Comparison of ENCODE assay signal across 13 cellular contexts in the genomic region with DNA sequence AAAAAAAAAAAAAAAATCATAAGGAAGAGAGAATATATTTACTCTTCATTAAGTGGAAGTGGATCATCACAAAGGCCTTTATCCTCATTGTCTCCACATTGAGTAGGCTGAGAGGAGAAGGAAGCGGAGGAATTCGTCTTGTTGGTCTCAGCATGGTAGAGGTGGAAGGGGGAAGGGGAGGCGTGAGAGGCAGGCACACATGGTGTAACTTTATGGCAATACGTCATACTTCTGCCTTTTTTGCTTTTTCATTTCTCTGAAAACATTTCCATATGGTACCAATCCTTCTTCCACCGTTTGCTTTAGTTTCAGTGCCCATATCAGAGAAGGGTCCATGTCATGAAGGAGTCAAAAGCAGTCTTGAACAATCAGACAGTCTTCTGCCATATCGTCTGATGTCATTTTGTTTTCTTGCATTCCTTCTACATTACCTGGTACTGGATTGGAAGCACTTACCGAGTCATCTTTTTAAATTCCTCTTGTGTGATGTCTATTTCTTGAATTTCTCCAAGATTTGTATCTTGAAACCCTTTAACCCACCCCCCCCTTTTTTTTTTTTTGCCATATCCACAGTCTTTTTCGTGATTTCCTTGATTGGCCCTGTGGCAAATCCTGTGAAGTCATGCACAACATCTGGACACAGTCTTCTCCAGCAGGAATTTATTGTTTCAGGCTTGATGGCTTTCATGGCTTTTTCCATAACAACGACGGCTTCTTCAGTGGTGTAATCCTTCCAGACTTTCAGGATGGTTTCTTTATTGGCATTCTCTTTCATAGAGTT. TPM values are rescaled to one million over a fixed set of nuclear protein-coding genes. Genes with fewer than 3 reads are reported as not detected.
DNase-seq lines count a peak whose midpoint lies in the region; ATAC-seq, FAIRE-seq and TF ChIP-seq lines count a peak whose summit lies in the region.
"Had no signal": no experiment of that assay in that cellular context is flagged by ENCODE, and none has a peak within 500 bp of the region (broad histone marks: within the 10 kb centered on the region; RNA-seq: fewer than 3 reads in every experiment).

No MANE protein-coding gene starts in this region.

- no peaks in the 10 kb centered on the region for H3K27me3 Mint-ChIP-seq in stimulated activated memory B cell treated with anti-CD40 and anti-IgM and Interleukin-4, amounts not matched to agents 10 μg/mL and 1 μg/mL and 100 μg/mL, for 72 hours
- no peaks in the 10 kb centered on the region for H3K27me3 Mint-ChIP-seq in activated naive CD4-positive, alpha-beta T cell treated with anti-CD3 and anti-CD28 coated beads for 36 hours (ENCODE audit: low read depth)
- H3K27me3 Mint-ChIP-seq: naive thymus-derived CD4-positive, alpha-beta T cell had no signal

- H3K36me3 ChIP-seq in SK-N-MC (ENCODE audit: insufficient read depth, low read length) (no peaks in the 10 kb centered on the region; the same call in none of the 2 replicates), ascending aorta (no peaks in the 10 kb centered on the region)

- peak; percentile 26 for FAIRE-seq in GM12891 (lab: Jason Lieb, UNC)
- FAIRE-seq in GM12892 (lab: Jason Lieb, UNC): no peak

- H3K9ac ChIP-seq in SK-N-MC (ENCODE audit: insufficient read length): peak overlapping the region; percentile 3

- H3K9me3 ChIP-seq in SK-N-MC (ENCODE audit: low read depth, low read length) (no peaks in the 10 kb centered on the region), ascending aorta (no peaks in the 10 kb centered on the region)

- H3K27ac Mint-ChIP-seq in stimulated activated memory B cell treated with anti-CD40 and anti-IgM and Interleukin-4, amounts not matched to agents 10 μg/mL and 1 μg/mL and 100 μg/mL, for 72 hours: peak overlapping the region; percentile 32
- H3K27ac Mint-ChIP-seq in activated naive CD4-positive, alpha-beta T cell treated with anti-CD3 and anti-CD28 coated beads for 36 hours: no peak overlapping the region

- no peak overlapping the region for H3K4me3 Mint-ChIP-seq in stimulated activated memory B cell treated with anti-CD40 and anti-IgM and Interleukin-4, amounts not matched to agents 10 μg/mL and 1 μg/mL and 100 μg/mL, for 72 hours
- no peak overlapping the region for H3K4me3 Mint-ChIP-seq in activated naive CD4-positive, alpha-beta T cell treated with anti-CD3 and anti-CD28 coated beads for 36 hours
- H3K4me3 Mint-ChIP-seq: naive thymus-derived CD4-positive, alpha-beta T cell had no signal

- no peaks in the 10 kb centered on the region for H3K27me3 ChIP-seq in ascending aorta

- peaks cover 48% of the 10 kb centered on the region for H3K4me1 Mint-ChIP-seq in stimulated activated memory B cell treated with anti-CD40 and anti-IgM and Interleukin-4, amounts not matched to agents 10 μg/mL and 1 μg/mL and 100 μg/mL, for 72 hours
- H3K4me1 Mint-ChIP-seq in activated naive CD4-positive, alpha-beta T cell treated with anti-CD3 and anti-CD28 coated beads for 36 hours (ENCODE audit: low read depth): peaks cover 26% of the 10 kb centered on the region

- H3K9me3 Mint-ChIP-seq in stimulated activated memory B cell treated with anti-CD40 and anti-IgM and Interleukin-4, amounts not matched to agents 10 μg/mL and 1 μg/mL and 100 μg/mL, for 72 hours: no peaks in the 10 kb centered on the region
- H3K9me3 Mint-ChIP-seq in activated naive CD4-positive, alpha-beta T cell treated with anti-CD3 and anti-CD28 coated beads for 36 hours: no peaks in the 10 kb centered on the region
- H3K9me3 Mint-ChIP-seq: naive thymus-derived CD4-positive, alpha-beta T cell had no signal

- H3K4me3 ChIP-seq in SK-N-MC: peak overlapping the region; percentile 47
- H3K4me3 ChIP-seq in fibroblast of the aortic adventitia (ENCODE audit: low read depth, low read length): no peak overlapping the region
- no peak overlapping the region for H3K4me3 ChIP-seq in ascending aorta

- no peak for TF ChIP-seq CTCF in fibroblast of the aortic adventitia (IDR thresholded peaks at IDR 0.05; ENCODE audit: insufficient read depth, low read length)
- TF ChIP-seq CTCF in ascending aorta (IDR thresholded peaks at IDR 0.05): no peak

- no peak for ATAC-seq in stimulated activated memory B cell treated with anti-CD40 and anti-IgM and Interleukin-4, amounts not matched to agents 10 μg/mL and 1 μg/mL and 100 μg/mL, for 72 hours
- ATAC-seq: naive thymus-derived CD4-positive, alpha-beta T cell had no signal

- no peaks in the 10 kb centered on the region for H3K4me1 ChIP-seq in ascending aorta

- TF ChIP-seq POLR2A in GM12891 (IDR thresholded peaks at IDR 0.05; ENCODE audit: low read depth, low read length) (no peak), GM12892 (IDR thresholded peaks at IDR 0.05; ENCODE audit: low read depth, low read length) (no peak)

- CTCF ChIA-PET in activated naive CD4-positive, alpha-beta T cell treated with anti-CD3 and anti-CD28 coated beads for 36 hours (lab: Charles Lee): interaction anchor here (0.6 kb wide), 1 partner anchor 276 kb away, joined by 3 read pairs; no protein-coding TSS in a partner anchor

- H3K27ac ChIP-seq in SK-N-MC: peak overlapping the region; percentile 90
- H3K27ac ChIP-seq in ascending aorta: no peak overlapping the region

- DNase-seq in GM12891 (ENCODE audit: insufficient read length, low spot score) (no peak), SK-N-MC (ENCODE audit: low read depth, low spot score) (no peak), fibroblast of the aortic adventitia (ENCODE audit: low read depth) (peak; percentile 65), GM12892 (ENCODE audit: insufficient read length) (no peak), ascending aorta (ENCODE audit: low spot score in 2 of 2) (no peak), DMS53 treated with DMSO at 0.1 percent for 48 hours (lab: John Stamatoyannopoulos, UW; ENCODE audit: unreplicated experiment) (no peak)
- DNase-seq in activated naive CD4-positive, alpha-beta T cell treated with anti-CD3 and anti-CD28 coated beads for 36 hours: no peak
- DNase-seq: activated CD4-positive, CD25-positive, alpha-beta regulatory T cell treated with anti-CD3 and anti-CD28 coated beads, Interleukin-2, amount 50 U/mL, for 72 hours; dermis blood vessel endothelial cell; naive thymus-derived CD4-positive, alpha-beta T cell; NCI-H2107; stimulated activated naive CD4-positive, alpha-beta T cell treated with Interleukin-2 at 50 U/mL for 16 hours had no signal

- intact Hi-C loops in activated naive CD4-positive, alpha-beta T cell treated with anti-CD3 and anti-CD28 coated beads for 36 hours (cut with micrococcal nuclease): no loop called here
- intact Hi-C loops in ascending aorta (cut with DNase I): no loop called here

- peaks cover 12% of the 10 kb centered on the region for H3K36me3 Mint-ChIP-seq in stimulated activated memory B cell treated with anti-CD40 and anti-IgM and Interleukin-4, amounts not matched to agents 10 μg/mL and 1 μg/mL and 100 μg/mL, for 72 hours
- H3K36me3 Mint-ChIP-seq in activated naive CD4-positive, alpha-beta T cell treated with anti-CD3 and anti-CD28 coated beads for 36 hours (ENCODE audit: low read depth): peaks cover 3% of the 10 kb centered on the region

TF ChIP-seq in GM12891, 5 proteins besides CTCF, POLR2A, EP300 and RAD21:
- TF ChIP-seq PAX5 (IDR thresholded peaks at IDR 0.05; ENCODE audit: insufficient read depth, low read length, severe bottlenecking) (no peak), POU2F2 (IDR thresholded peaks at IDR 0.05; ENCODE audit: low read depth, low read length) (no peak), TAF1 (IDR thresholded peaks at IDR 0.05; ENCODE audit: low read depth, low read length) (no peak), POLR2AphosphoS5 (IDR thresholded peaks at IDR 0.05; ENCODE audit: low read depth, low read length) (no peak), SPI1 (IDR thresholded peaks at IDR 0.05; ENCODE audit: low read depth, low read length) (no peak)

RNA-seq across cellular contexts. Expression of a gene that starts 8.9 kb away (rescaled TPM):
- 31.1 TPM for polyA plus RNA-seq in GM12891 (2012; ENCODE audit: low read depth, missing spikeins)
- total RNA-seq in fibroblast of the aortic adventitia (ENCODE audit: low replicate concordance): 119 and 165 TPM in 2 replicates
- total RNA-seq in activated naive CD4-positive, alpha-beta T cell treated with anti-CD3 and anti-CD28 coated beads for 36 hours: 10 to 100 TPM; 34.6 to 38.7 TPM
- 44.2 TPM for polyA plus RNA-seq in GM12892 (2012; ENCODE audit: missing spikeins)
- total RNA-seq in ascending aorta: 12.9 TPM
